8 cellular contexts compared by ENCODE assay signal in the genomic region with DNA sequence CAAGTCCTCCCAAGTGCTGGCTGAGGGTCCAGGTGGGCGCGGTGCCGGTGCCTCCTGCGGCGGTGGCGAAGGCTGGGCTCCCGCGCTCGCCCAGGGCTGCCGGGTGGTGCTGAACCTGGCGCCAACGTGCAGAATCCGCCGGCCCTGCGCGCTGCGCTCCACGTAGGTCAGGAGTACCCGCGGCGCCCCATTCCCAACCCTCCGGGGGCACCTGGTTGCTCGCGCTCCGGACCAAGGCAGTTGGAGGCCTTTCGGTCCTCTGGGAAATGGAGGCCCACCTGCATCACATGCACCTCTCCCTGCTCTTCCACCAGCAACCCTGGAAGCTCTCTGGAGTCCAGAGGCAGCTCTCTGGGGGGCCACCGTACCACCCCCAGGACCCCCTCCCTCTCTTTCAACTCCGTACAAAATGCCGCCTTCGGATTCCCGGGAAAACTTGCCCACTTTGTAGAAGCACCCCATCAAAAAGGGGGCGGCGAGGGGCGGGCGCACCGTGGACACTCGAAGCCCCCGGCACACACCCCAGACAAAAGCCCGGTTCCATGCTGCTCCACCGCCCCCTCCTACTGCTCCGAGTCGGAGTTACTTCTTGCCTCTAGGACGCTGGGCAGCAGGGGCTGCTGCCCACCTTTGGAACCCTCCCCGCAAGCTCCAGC. TPM values are rescaled to one million over a fixed set of nuclear protein-coding genes. Genes with fewer than 3 reads are reported as not detected.
DNase-seq lines count a peak whose midpoint lies in the region; ATAC-seq and TF ChIP-seq lines count a peak whose summit lies in the region.

No MANE protein-coding gene starts in this region.

- peaks cover 57% of the 10 kb centered on the region for H3K27me3 Mint-ChIP-seq in activated CD4-positive, alpha-beta T cell treated with anti-CD3 and anti-CD28 coated beads, Interleukin-2, amount 10 ng/mL, durations not matched to agents 24 days and 14 days
- H3K27me3 Mint-ChIP-seq in activated naive CD8-positive, alpha-beta T cell, result peaks cover 44% of the 10 kb centered on the region

- H3K36me3 ChIP-seq in HUES64 (ENCODE audit: insufficient read depth, low read length) (no peaks in the 10 kb centered on the region), right atrium auricular region (no peaks in the 10 kb centered on the region), skeletal muscle tissue (ENCODE audit: control insufficient read depth in 3 of 3, insufficient read depth in 3 of 3, low read length in 3 of 3) (no peaks in the 10 kb centered on the region)

- no peak for TF ChIP-seq CTCF in right atrium auricular region (IDR thresholded peaks at IDR 0.05)

- H3K4me3 ChIP-seq in HUES64 (ENCODE audit: low read length) (peak overlapping the region; percentile 81), right atrium auricular region (peak overlapping the region; percentile 57 to 71), skeletal muscle tissue (ENCODE audit: low read length in 3 of 3) (peak overlapping the region; percentile 70 to 76 (median 72))

- H3K4me1 Mint-ChIP-seq in activated CD4-positive, alpha-beta T cell treated with anti-CD3 and anti-CD28 coated beads, Interleukin-2, amount 10 ng/mL, durations not matched to agents 24 days and 14 days, result peaks cover 6% of the 10 kb centered on the region
- H3K4me1 Mint-ChIP-seq in activated naive CD8-positive, alpha-beta T cell (ENCODE audit: low read depth), result no peaks in the 10 kb centered on the region

- H3K36me3 Mint-ChIP-seq in activated CD4-positive, alpha-beta T cell treated with anti-CD3 and anti-CD28 coated beads, Interleukin-2, amount 10 ng/mL, durations not matched to agents 24 days and 14 days (ENCODE audit: low read depth), result no peaks in the 10 kb centered on the region
- H3K36me3 Mint-ChIP-seq in activated naive CD8-positive, alpha-beta T cell, result no peaks in the 10 kb centered on the region

- H3K9me3 ChIP-seq in HUES64 (ENCODE audit: insufficient read depth, low read depth, low read length), result no peaks in the 10 kb centered on the region
- no peaks in the 10 kb centered on the region for H3K9me3 ChIP-seq in right atrium auricular region
- H3K9me3 ChIP-seq in skeletal muscle tissue (ENCODE audit: control insufficient read depth in 3 of 3, low read length in 3 of 3), result no peaks in the 10 kb centered on the region

- H3K9me3 Mint-ChIP-seq in activated CD4-positive, alpha-beta T cell treated with anti-CD3 and anti-CD28 coated beads, Interleukin-2, amount 10 ng/mL, durations not matched to agents 24 days and 14 days, result peaks cover 4% of the 10 kb centered on the region
- H3K9me3 Mint-ChIP-seq in activated naive CD8-positive, alpha-beta T cell (ENCODE audit: low read depth), result no peaks in the 10 kb centered on the region

- H3K27ac Mint-ChIP-seq in activated CD4-positive, alpha-beta T cell treated with anti-CD3 and anti-CD28 coated beads, Interleukin-2, amount 10 ng/mL, durations not matched to agents 24 days and 14 days, result peak overlapping the region; percentile 43
- no peak overlapping the region for H3K27ac Mint-ChIP-seq in activated naive CD8-positive, alpha-beta T cell

- intact Hi-C loops in activated CD4-positive, alpha-beta T cell treated with anti-CD3 and anti-CD28 coated beads, Interleukin-2, amount 10 ng/mL, durations not matched to agents 24 days and 14 days (cut with micrococcal nuclease), result loop anchor here (1.0 to 5.0 kb wide), 2 partner anchors 98 to 197 kb away; partner anchors contain the start of gene CCDC6

- peak; percentile 68 for DNase-seq in activated CD4-positive, alpha-beta T cell treated with anti-CD3 and anti-CD28 coated beads, Interleukin-2, amount 10 ng/mL, durations not matched to agents 24 days and 14 days
- no peak for DNase-seq in activated CD4-positive, alpha-beta T cell treated with anti-CD3 and anti-CD28 coated beads, Interleukin-2, amount 50 U/mL, for 1 hour
- DNase-seq in right atrium auricular region (ENCODE audit: low spot score), result no peak
- no peak for DNase-seq in stimulated activated CD4-positive, alpha-beta T cell treated with anti-CD3 and anti-CD28 coated beads, Interleukin-4, amount 100 ng/mL, for 4 hours

- peaks cover 38% of the 10 kb centered on the region for H3K27me3 ChIP-seq in HUES64 (ENCODE audit: insufficient read depth, low read length)
- H3K27me3 ChIP-seq in right atrium auricular region, result no peaks in the 10 kb centered on the region
- peaks cover 0 to 5% (median 3%) of the 10 kb centered on the region in 3 donors for H3K27me3 ChIP-seq in skeletal muscle tissue (ENCODE audit: control insufficient read depth in 3 of 3, insufficient read depth in 3 of 3, low read length in 3 of 3)

- H3K9ac ChIP-seq in HUES64 (ENCODE audit: low read depth, low read length) (peak overlapping the region; percentile 93), skeletal muscle tissue (ENCODE audit: low read depth in 1 of 3, low read length in 3 of 3) (peak overlapping the region; percentile 70 to 82 (median 76))

- ATAC-seq in HG03139 (IDR thresholded peaks at IDR 0.05; ENCODE audit: unreplicated experiment), result no peak

- H3K4me3 Mint-ChIP-seq in activated CD4-positive, alpha-beta T cell treated with anti-CD3 and anti-CD28 coated beads, Interleukin-2, amount 10 ng/mL, durations not matched to agents 24 days and 14 days, result peak overlapping the region; percentile 84
- H3K4me3 Mint-ChIP-seq in activated naive CD8-positive, alpha-beta T cell, result peak overlapping the region; percentile 46

- WGBS in HUES64, result under 1% methylated on average over 44 of the region's 44 CpGs

- H3K4me1 ChIP-seq in HUES64 (ENCODE audit: insufficient read depth, low read length) (peaks cover 32% of the 10 kb centered on the region), right atrium auricular region (peaks cover 0 to 14% of the 10 kb centered on the region in 2 donors), skeletal muscle tissue (ENCODE audit: control insufficient read depth in 3 of 3, insufficient read depth in 3 of 3, low read length in 3 of 3) (peaks cover 10 to 12% (median 11%) of the 10 kb centered on the region in 3 donors)

- peak overlapping the region; percentile 71; the same call in 1 of the 2 replicates for H3K27ac ChIP-seq in HUES64 (ENCODE audit: low read depth, low read length)
- peak overlapping the region; percentile 61 to 66 for H3K27ac ChIP-seq in right atrium auricular region
- H3K27ac ChIP-seq in skeletal muscle tissue (ENCODE audit: low read depth, low read length), result peak overlapping the region; percentile 63

RNA-seq across cellular contexts. Expression of gene SLC16A9, which starts 0.7 kb away (rescaled TPM):
- 4.4 and 4.5 TPM in 2 replicates for total RNA-seq in activated CD4-positive, alpha-beta T cell treated with anti-CD3 and anti-CD28 coated beads, Interleukin-2, amount 10 ng/mL, durations not matched to agents 24 days and 14 days
- 10.4 TPM for polyA plus RNA-seq in HUES64 (2013, experiment 1 of 2)
- 10.7 TPM for polyA plus RNA-seq in HUES64 (2013, experiment 2 of 2)
- total RNA-seq in right atrium auricular region, result 1 to 10 TPM in 1 of 2 donors, under 1 TPM in 1; 0.90 to 1.5 TPM
- 3.1 TPM for total RNA-seq in skeletal muscle tissue

RNA-seq across cellular contexts. Expression of gene MRLN, which starts 44.3 kb away (rescaled TPM):
- total RNA-seq in activated CD4-positive, alpha-beta T cell treated with anti-CD3 and anti-CD28 coated beads, Interleukin-2, amount 10 ng/mL, durations not matched to agents 24 days and 14 days, result 0.82 TPM in 1 of 2 replicates, not detected in the other
- polyA plus RNA-seq in HUES64 (2013, experiment 1 of 2), result not detected
- polyA plus RNA-seq in HUES64 (2013, experiment 2 of 2), result not detected
- not detected for total RNA-seq in right atrium auricular region
- 156 TPM for total RNA-seq in skeletal muscle tissue

Comparison
In these comparisons a context has a peak if more than half of its experiments do, and no peak if none do; other contexts are left out.
1. RNA of gene MRLN, which starts 44.3 kb away (total RNA-seq): 156 TPM in skeletal muscle tissue (single experiment); 0.82 TPM in activated CD4-positive, alpha-beta T cell treated with anti-CD3 and anti-CD28 coated beads, Interleukin-2, amount 10 ng/mL, durations not matched to agents 24 days and 14 days and not detected in right atrium auricular region; every median in the first group is over 10 times any median in the second.
2. Peak in every context shown above with its lines, with median percentiles within 50 percentile points of each other: H3K27ac ChIP-seq and H3K4me3 ChIP-seq.